Comparison of ENCODE assay signal across 21 cellular contexts in the genomic region with DNA sequence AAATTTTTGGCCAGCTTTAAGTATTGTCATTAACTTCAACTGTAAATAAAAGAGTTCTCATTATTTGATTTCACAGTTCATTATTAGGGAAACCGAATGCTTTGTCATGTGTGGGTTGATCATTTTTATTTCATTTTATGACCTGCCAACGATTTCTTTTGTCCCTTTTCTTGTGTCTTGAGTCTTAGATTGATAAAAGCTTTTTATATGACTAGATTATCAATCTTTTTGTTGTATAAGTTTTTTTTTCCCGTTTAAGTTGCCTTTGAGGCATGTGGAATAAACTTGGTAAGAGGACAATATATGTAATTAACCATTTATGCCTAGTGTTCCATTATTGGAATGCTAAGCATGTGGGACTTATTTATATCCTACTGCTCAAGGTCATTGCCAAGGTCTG.
DNase-seq lines count a peak whose midpoint lies in the region; ATAC-seq, FAIRE-seq and TF ChIP-seq lines count a peak whose summit lies in the region.
"Had no signal": no experiment of that assay in that cellular context is flagged by ENCODE, and none has a peak within 500 bp of the region (broad histone marks: within the 10 kb centered on the region; RNA-seq: fewer than 3 reads in every experiment).

No MANE protein-coding gene starts in this region.

- no peak overlapping the region for H4K5ac ChIP-seq in H1 (ENCODE audit: insufficient read length, low read depth, low read length)

- peak; percentile 8 for FAIRE-seq in GM19239 (lab: Jason Lieb, UNC)
- peak; percentile 24 for FAIRE-seq in H1 (lab: Jason Lieb, UNC)
- FAIRE-seq: A549, D721Med, GM12891 had no signal

- H3K4me2 ChIP-seq in PC-3 (ENCODE audit: low read length) = peak overlapping the region; percentile 1; the same call in 1 of the 2 replicates
- H3K4me2 ChIP-seq in H1 (ENCODE audit: insufficient read depth in 1 of 2, low read depth in 2 of 2, low read length in 2 of 2) = no peak overlapping the region
- H3K4me2 ChIP-seq: A549; BLaER1 treated with 17β-estradiol and CSF1 and Interleukin-3, amounts not matched to agents 10 nM and 100 nM had no signal

- no peak for TF ChIP-seq RAD21 in H1 (IDR thresholded peaks at IDR 0.05 in 1 of 2, conservative IDR thresholded peaks at IDR 0.05 in 1 of 2; ENCODE audit: low read depth in 2 of 2, low read length in 2 of 2)

- CTCF ChIA-PET in PC-3 (lab: Charles Lee) = no interaction called here
- CTCF ChIA-PET in H1 (lab: Charles Lee; ENCODE audit: partially characterized antibody) = no interaction called here
- CTCF ChIA-PET in activated CD8-positive, alpha-beta memory T cell treated with anti-CD3 and anti-CD28 coated beads, Interleukin-2, amount 10 ng/mL, durations not matched to agents 7 days and 5 days (lab: Charles Lee) = interaction anchor here (0.8 kb wide), 1 partner anchor 41 kb away, joined by 3 read pairs; no protein-coding TSS in a partner anchor

- H3K4ac ChIP-seq in H1 (replicated peaks; ENCODE audit: insufficient read length, low read depth, low read length) = no peak overlapping the region

- H3K9me2 ChIP-seq in PC-3 (replicated peaks; ENCODE audit: low read length) = no peaks in the 10 kb centered on the region

- H3K27me3 ChIP-seq in PC-3 (ENCODE audit: low read length) (no peaks in the 10 kb centered on the region), H1 (replicated peaks in 1 of 4; ENCODE audit: control insufficient read depth in 3 of 4, extremely low read depth in 1 of 4, insufficient read depth in 3 of 4, low read length in 3 of 4) (no peaks in the 10 kb centered on the region), body of pancreas (no peaks in the 10 kb centered on the region)
- H3K27me3 ChIP-seq: BLaER1 treated with 17β-estradiol and CSF1 and Interleukin-3, amounts not matched to agents 10 nM and 100 nM had no signal

- H2BK12ac ChIP-seq in H1 (ENCODE audit: low read depth, low read length) = no peak overlapping the region

- no TSS peak for BruUV-seq in PC-3 (replicated peaks; lab: Mats Ljungman, UMichigan)

- H3K27me3 Mint-ChIP-seq in activated CD8-positive, alpha-beta memory T cell treated with anti-CD3 and anti-CD28 coated beads, Interleukin-2, amount 10 ng/mL, durations not matched to agents 7 days and 5 days = no peaks in the 10 kb centered on the region
- H3K27me3 Mint-ChIP-seq: B cell; CD4-positive, alpha-beta T cell had no signal

- no peaks in the 10 kb centered on the region for H4K20me1 ChIP-seq in PC-3 (ENCODE audit: low read length)
- peaks cover 0 to 2% of the 10 kb centered on the region in 2 experiments for H4K20me1 ChIP-seq in H1 (replicated peaks in 1 of 2; ENCODE audit: control insufficient read depth in 1 of 2, insufficient read depth in 2 of 2, low read length in 2 of 2)
- H4K20me1 ChIP-seq: BLaER1 treated with 17β-estradiol and CSF1 and Interleukin-3, amounts not matched to agents 10 nM and 100 nM had no signal

- no peak overlapping the region for H2AK5ac ChIP-seq in H1 (ENCODE audit: low read depth, low read length)

- H3K36me3 ChIP-seq in PC-3 (ENCODE audit: low read depth, low read length) (peaks cover 14% of the 10 kb centered on the region; the same call in 1 of the 2 replicates), H1 (ENCODE audit: control insufficient read depth in 2 of 4, insufficient read depth in 4 of 4, low read length in 3 of 4) (peaks cover 0 to 15% (median 9%) of the 10 kb centered on the region in 4 experiments; a peak in 5 of 8 replicates), body of pancreas (replicated peaks in 1 of 2; ENCODE audit: insufficient read depth in 1 of 2, low read depth in 2 of 2) (peaks cover 0 to 9% of the 10 kb centered on the region in 2 donors)

- H2BK120ac ChIP-seq in H1 (replicated peaks; ENCODE audit: low read depth, low read length) = no peak overlapping the region

- H3K79me2 ChIP-seq in PC-3 (ENCODE audit: low read length) (no peaks in the 10 kb centered on the region), H1 (ENCODE audit: control insufficient read depth in 1 of 2, insufficient read depth in 2 of 2, low read length in 2 of 2) (no peaks in the 10 kb centered on the region)

- no peak overlapping the region for H3K14ac ChIP-seq in H1 (ENCODE audit: insufficient read length)

- H3K4me3 ChIP-seq in PC-3 (ENCODE audit: low read length) (no peak overlapping the region), H1 (ENCODE audit: extremely low read depth in 1 of 4, insufficient read depth in 2 of 4, low read depth in 3 of 4, low read length in 4 of 4) (no peak overlapping the region), body of pancreas (no peak overlapping the region)
- H3K4me3 ChIP-seq: A549; BLaER1 treated with 17β-estradiol and CSF1 and Interleukin-3, amounts not matched to agents 10 nM and 100 nM had no signal

- peaks cover 18% of the 10 kb centered on the region for H3K4me1 ChIP-seq in PC-3 (ENCODE audit: insufficient read depth, low read length)
- no peaks in the 10 kb centered on the region for H3K4me1 ChIP-seq in H1 (replicated peaks in 1 of 4; ENCODE audit: control insufficient read depth in 3 of 4, insufficient read depth in 4 of 4, low read length in 3 of 4)
- no peaks in the 10 kb centered on the region for H3K4me1 ChIP-seq in body of pancreas
- H3K4me1 ChIP-seq: A549; BLaER1 treated with 17β-estradiol and CSF1 and Interleukin-3, amounts not matched to agents 10 nM and 100 nM; Caco-2 had no signal

- 97% methylated on average over 3 of the region's 3 CpGs; no CpG with 5 or more reads in 1 of the 2 experiments for WGBS in H1 (ENCODE audit: extremely low coverage in 1 of 2, insufficient coverage in 1 of 2, insufficient read length in 1 of 2, insufficient replicate concordance in 2 of 2, low coverage in 1 of 2, low lambda C conversion rate in 2 of 2, missing lambda C conversion rate in 1 of 2), 2 experiments
- WGBS in body of pancreas, 2 donors = 76 to 81% methylated on average over 3 of the region's 3 CpGs

- H3K27ac ChIP-seq in PC-3 (ENCODE audit: low read length) (peak overlapping the region; percentile 72), VCaP (peak overlapping the region; percentile 87), H1 (ENCODE audit: low read depth, low read length) (no peak overlapping the region), body of pancreas (no peak overlapping the region)
- H3K27ac ChIP-seq: 22Rv1; A549; BLaER1 treated with 17β-estradiol and CSF1 and Interleukin-3, amounts not matched to agents 10 nM and 100 nM; C4-2B had no signal

- no peak overlapping the region for H3K4me3 Mint-ChIP-seq in activated CD8-positive, alpha-beta memory T cell treated with anti-CD3 and anti-CD28 coated beads, Interleukin-2, amount 10 ng/mL, durations not matched to agents 7 days and 5 days
- H3K4me3 Mint-ChIP-seq: B cell; CD4-positive, alpha-beta T cell; CD8-positive, alpha-beta T cell had no signal

- no peak for TF ChIP-seq EP300 in H1 (IDR thresholded peaks at IDR 0.05; ENCODE audit: borderline replicate concordance in 1 of 2, low read depth in 2 of 2, low read length in 2 of 2)

- TF ChIP-seq POLR2A in H1 (IDR thresholded peaks at IDR 0.05; ENCODE audit: control extremely low read depth in 1 of 2, low read depth in 2 of 2, low read length in 2 of 2) (no peak), body of pancreas (IDR thresholded peaks at IDR 0.05) (no peak)

- peak; percentile 15; the same call in 1 of the 2 replicates for ATAC-seq in PC-3
- ATAC-seq in body of pancreas = no peak
- no peak for ATAC-seq in activated CD8-positive, alpha-beta memory T cell treated with anti-CD3 and anti-CD28 coated beads, Interleukin-2, amount 10 ng/mL, durations not matched to agents 7 days and 5 days
- ATAC-seq: A549; CD8-positive, alpha-beta T cell had no signal

- H4K91ac ChIP-seq in H1 (replicated peaks; ENCODE audit: insufficient read length, low read length) = no peak overlapping the region

- POLR2A ChIA-PET in PC-3 (lab: Charles Lee; ENCODE audit: unreplicated experiment) = no interaction called here
- POLR2A ChIA-PET in H1 (lab: Charles Lee; ENCODE audit: partially characterized antibody) = no interaction called here

- no peaks in the 10 kb centered on the region for H3K79me1 ChIP-seq in H1 (ENCODE audit: low read depth, low read length)

- H3K9me3 ChIP-seq in PC-3 (ENCODE audit: low read length) (no peaks in the 10 kb centered on the region), H1 (ENCODE audit: insufficient read depth in 2 of 2, low read depth in 1 of 2, low read length in 1 of 2) (no peaks in the 10 kb centered on the region), body of pancreas (no peaks in the 10 kb centered on the region)
- H3K9me3 ChIP-seq: A549; BLaER1 treated with 17β-estradiol and CSF1 and Interleukin-3, amounts not matched to agents 10 nM and 100 nM; Caco-2 had no signal

- no peaks in the 10 kb centered on the region for H3K23me2 ChIP-seq in H1 (ENCODE audit: low read depth, low read length)

- H3F3A ChIP-seq in PC-3 (ENCODE audit: low read length, unreplicated experiment) = no peaks in the 10 kb centered on the region

- no peak overlapping the region for H2BK15ac ChIP-seq in H1 (ENCODE audit: low read length)

- H3K56ac ChIP-seq in H1 (replicated peaks; ENCODE audit: insufficient read length, low read depth, low read length) = no peak overlapping the region

- no peak overlapping the region for H2BK20ac ChIP-seq in H1 (ENCODE audit: low read length)

- DNase-seq in GM19239 (ENCODE audit: insufficient read length, low spot score) (no peak), PC-3 (no peak), H1 (ENCODE audit: low read depth in 1 of 2, low spot score in 2 of 2) (no peak), cerebellum (ENCODE audit: low spot score) (no peak), body of pancreas (no peak)
- no peak for DNase-seq in activated CD8-positive, alpha-beta memory T cell treated with anti-CD3 and anti-CD28 coated beads, Interleukin-2, amount 10 ng/mL, durations not matched to agents 7 days and 5 days
- DNase-seq: AML-193; Caco-2; Calu3; CD4-positive, alpha-beta T cell; CD8-positive, alpha-beta T cell; DMS79 treated with DMSO at 0.1 percent for 48 hours; GF-D8 had no signal

- no peak overlapping the region for H3K18ac ChIP-seq in H1 (ENCODE audit: extremely low read depth, low read length)

- H2AFZ ChIP-seq in PC-3 (ENCODE audit: low read length) (no peak overlapping the region), H1 (ENCODE audit: low read length) (no peak overlapping the region)

- H3K27ac Mint-ChIP-seq in activated CD8-positive, alpha-beta memory T cell treated with anti-CD3 and anti-CD28 coated beads, Interleukin-2, amount 10 ng/mL, durations not matched to agents 7 days and 5 days = no peak overlapping the region
- H3K27ac Mint-ChIP-seq: B cell; CD4-positive, alpha-beta T cell; CD8-positive, alpha-beta T cell had no signal

- intact Hi-C loops in PC-3 (cut with micrococcal nuclease) = loop anchor here (1.0 to 2.0 kb wide), 2 partner anchors 8 to 52 kb away; no protein-coding TSS in a partner anchor
- intact Hi-C loops in body of pancreas (cut with DNase I) = no loop called here

- no peaks in the 10 kb centered on the region for H3K9me3 Mint-ChIP-seq in activated CD8-positive, alpha-beta memory T cell treated with anti-CD3 and anti-CD28 coated beads, Interleukin-2, amount 10 ng/mL, durations not matched to agents 7 days and 5 days (ENCODE audit: low read depth)
- H3K9me3 Mint-ChIP-seq: CD4-positive, alpha-beta T cell; CD8-positive, alpha-beta T cell had no signal

- no peak overlapping the region for H3K23ac ChIP-seq in H1 (ENCODE audit: insufficient read length)

- TF ChIP-seq CTCF in PC-3 (conservative IDR thresholded peaks at IDR 0.05; ENCODE audit: low read depth, low read length) = no peak
- no peak for TF ChIP-seq CTCF in VCaP (conservative IDR thresholded peaks at IDR 0.05)
- no peak for TF ChIP-seq CTCF in H1 (IDR thresholded peaks at IDR 0.05; ENCODE audit: control extremely low read depth in 1 of 3, insufficient read depth in 1 of 3, low read depth in 1 of 3, low read length in 3 of 3)
- TF ChIP-seq CTCF in body of pancreas (IDR thresholded peaks at IDR 0.05) = no peak

- no peaks in the 10 kb centered on the region for H3K4me1 Mint-ChIP-seq in activated CD8-positive, alpha-beta memory T cell treated with anti-CD3 and anti-CD28 coated beads, Interleukin-2, amount 10 ng/mL, durations not matched to agents 7 days and 5 days
- H3K4me1 Mint-ChIP-seq: B cell had no signal

- H3K36me3 Mint-ChIP-seq in activated CD8-positive, alpha-beta memory T cell treated with anti-CD3 and anti-CD28 coated beads, Interleukin-2, amount 10 ng/mL, durations not matched to agents 7 days and 5 days = peaks cover 45% of the 10 kb centered on the region

- H4K8ac ChIP-seq in H1 (ENCODE audit: extremely low read depth, insufficient read depth, low read length) = no peak overlapping the region

- H2BK5ac ChIP-seq in H1 (ENCODE audit: low read depth, low read length) = no peak overlapping the region

- peak overlapping the region; percentile 32; the same call in 1 of the 2 replicates for H3K9ac ChIP-seq in PC-3 (ENCODE audit: low read length)
- H3K9ac ChIP-seq in H1 (replicated peaks in 1 of 4; ENCODE audit: extremely low read depth in 1 of 4, low read depth in 3 of 4, low read length in 3 of 4) = no peak overlapping the region
- H3K9ac ChIP-seq: BLaER1 treated with 17β-estradiol and CSF1 and Interleukin-3, amounts not matched to agents 10 nM and 100 nM had no signal

Comparison
In these comparisons a context has a peak if more than half of its experiments do, and no peak if none do; other contexts are left out.
1. H3K27ac ChIP-seq: peak in PC-3 (single experiment) and VCaP (single experiment); none in H1 (single experiment) and body of pancreas (0 of 4).